Comparison of ENCODE assay signal across 13 cellular contexts in genomic region chr1:47235822-47236221, GRCh38. TPM values are rescaled to one million over a fixed set of nuclear protein-coding genes. Genes with fewer than 3 reads are reported as not detected.
"Had no signal": no experiment of that assay in that cellular context is flagged by ENCODE, and none has a peak within 500 bp of the region (broad histone marks: within the 10 kb centered on the region; RNA-seq: fewer than 3 reads in every experiment).

No MANE protein-coding gene starts in this region.

- H3K9me3 ChIP-seq: neutrophil, suprapubic skin, transverse colon had no signal

- FAIRE-seq: frontal cortex had no signal

- H3K4me3 ChIP-seq: lung, suprapubic skin, transverse colon had no signal

- H3K36me3 ChIP-seq: neutrophil, suprapubic skin, transverse colon, WERI-Rb-1 had no signal

- DNase-seq: activated CD4-positive, alpha-beta T cell treated with anti-CD3 and anti-CD28 coated beads for 1 hour; activated T-cell treated with anti-CD3 and anti-CD28 coated beads for 4 hours; endodermal cell; transverse colon; WERI-Rb-1 had no signal

- H3K27ac ChIP-seq: neutrophil, suprapubic skin, WERI-Rb-1 had no signal

- ATAC-seq: natural killer cell treated with Interleukin-12 subunit alpha and Interleukin-12 subunit beta and Interleukin-15 and Interleukin-18, amount 100 ng/mL, for 72 hours had no signal

RNA-seq across cellular contexts. Expression of gene TAL1, which starts 3.8 kb away (rescaled TPM):
- total RNA-seq: activated T-helper 1 cell treated with anti-CD3 and anti-CD28 coated beads, Interleukin-12 subunit alpha, Interleukin-12 subunit beta, Interleukin-2, Interleukin-4 antibody, amounts not matched to agents 30 ng/mL and 10 ng/mL and 1 ng/mL, durations not matched to agents 14 hours and 24 hours and 36 hours; mesothelial cell of epicardium; T-helper 2 cell treated with Interferon-gamma antibody and Interleukin-4, amounts not matched to agents 100 ng/mL and 5 ng/mL, for 36 hours had no signal

RNA-seq across cellular contexts. Expression of gene PDZK1IP1, which starts 46.0 kb away (rescaled TPM):
- total RNA-seq: activated T-helper 1 cell treated with anti-CD3 and anti-CD28 coated beads, Interleukin-12 subunit alpha, Interleukin-12 subunit beta, Interleukin-2, Interleukin-4 antibody, amounts not matched to agents 30 ng/mL and 10 ng/mL and 1 ng/mL, durations not matched to agents 14 hours and 24 hours and 36 hours; endodermal cell; frontal cortex; mesothelial cell of epicardium; natural killer cell treated with Interleukin-12 subunit alpha and Interleukin-12 subunit beta and Interleukin-15 and Interleukin-18, amount 100 ng/mL, for 72 hours; T-helper 2 cell treated with Interferon-gamma antibody and Interleukin-4, amounts not matched to agents 100 ng/mL and 5 ng/mL, for 36 hours had no signal
